In genomic region chr1:208731976-208732821, GRCh38 we compare ENCODE assay signal across 8 cellular contexts.
A peak's percentile ranks its signal among the peaks of the same experiment; 100 is the strongest.
DNase-seq lines count a peak whose midpoint lies in the region; ATAC-seq and TF ChIP-seq lines count a peak whose summit lies in the region.

No MANE protein-coding gene starts in this region.

- H3K36me3 Mint-ChIP-seq in activated B cell treated with CpG ODN at 0.5 μM for 24 hours (ENCODE audit: low read depth): no peaks in the 10 kb centered on the region

- no peaks in the 10 kb centered on the region for H3K9me3 Mint-ChIP-seq in activated B cell treated with CpG ODN at 0.5 μM for 24 hours

- no peak overlapping the region for H3K27ac Mint-ChIP-seq in activated B cell treated with CpG ODN at 0.5 μM for 24 hours

- ATAC-seq in GM19467 (IDR thresholded peaks at IDR 0.05; ENCODE audit: unreplicated experiment): peak; percentile 92
- ATAC-seq in HG03520 (IDR thresholded peaks at IDR 0.05; ENCODE audit: unreplicated experiment): peak; percentile 95
- ATAC-seq in activated B cell treated with CpG ODN at 0.5 μM for 24 hours (ENCODE audit: low read depth): no peak
- no peak for ATAC-seq in left colon

- TF ChIP-seq POLR2A in erythroblast (IDR thresholded peaks at IDR 0.05; ENCODE audit: low read length): no peak

- TF ChIP-seq CTCF in GM10248 (IDR thresholded peaks at IDR 0.05; ENCODE audit: control extremely low read depth, extremely low read depth, low read depth, missing control alignments): no peak
- no peak for TF ChIP-seq CTCF in activated B cell treated with CpG ODN at 0.5 μM for 24 hours (IDR thresholded peaks at IDR 0.05)

- intact Hi-C loops in activated B cell treated with CpG ODN at 0.5 μM for 24 hours (cut with micrococcal nuclease) (no loop called here), left colon (cut with DNase I, micrococcal nuclease) (no loop called here)

- peaks cover 12% of the 10 kb centered on the region for H3K4me1 Mint-ChIP-seq in activated B cell treated with CpG ODN at 0.5 μM for 24 hours

- CTCF ChIA-PET in GM10248 (lab: Yijun Ruan, JAX) (interaction anchor here (1.5 kb wide), 1 partner anchor 13 kb away, joined by 4 read pairs; no protein-coding TSS in a partner anchor), activated B cell treated with CpG ODN at 0.5 μM for 24 hours (lab: Charles Lee) (no interaction called here)

- peak; percentile 30 for DNase-seq in GM10248 (ENCODE audit: extremely low spot score)
- DNase-seq in activated B cell treated with CpG ODN at 0.5 μM for 24 hours: no peak
- DNase-seq in stimulated activated naive CD4-positive, alpha-beta T cell (lab: John Stamatoyannopoulos, UW): no peak
- DNase-seq in erythroblast (lab: John Stamatoyannopoulos, UW): no peak
- no peak for DNase-seq in stimulated activated CD4-positive, alpha-beta T cell treated with anti-CD3 and anti-CD28 coated beads, Interleukin-12 subunit alpha, Interleukin-12 subunit beta, amount 100 ng/mL, for 4 hours
- no peak for DNase-seq in left colon

- no peaks in the 10 kb centered on the region for H3K27me3 Mint-ChIP-seq in activated B cell treated with CpG ODN at 0.5 μM for 24 hours

- POLR2A ChIA-PET in GM10248 (lab: Yijun Ruan, JAX): no interaction called here
- POLR2A ChIA-PET in activated B cell treated with CpG ODN at 0.5 μM for 24 hours (lab: Charles Lee): no interaction called here

- H3K4me3 Mint-ChIP-seq in activated B cell treated with CpG ODN at 0.5 μM for 24 hours: peak overlapping the region; percentile 30

Comparison
In these comparisons a context has a peak if more than half of its experiments do, and no peak if none do; other contexts are left out.
1. ATAC-seq: peak in GM19467 (single experiment) and HG03520 (single experiment); none in activated B cell treated with CpG ODN at 0.5 μM for 24 hours (single experiment) and left colon (single experiment).